Comparison of ENCODE assay signal across 10 cellular contexts in the genomic region with DNA sequence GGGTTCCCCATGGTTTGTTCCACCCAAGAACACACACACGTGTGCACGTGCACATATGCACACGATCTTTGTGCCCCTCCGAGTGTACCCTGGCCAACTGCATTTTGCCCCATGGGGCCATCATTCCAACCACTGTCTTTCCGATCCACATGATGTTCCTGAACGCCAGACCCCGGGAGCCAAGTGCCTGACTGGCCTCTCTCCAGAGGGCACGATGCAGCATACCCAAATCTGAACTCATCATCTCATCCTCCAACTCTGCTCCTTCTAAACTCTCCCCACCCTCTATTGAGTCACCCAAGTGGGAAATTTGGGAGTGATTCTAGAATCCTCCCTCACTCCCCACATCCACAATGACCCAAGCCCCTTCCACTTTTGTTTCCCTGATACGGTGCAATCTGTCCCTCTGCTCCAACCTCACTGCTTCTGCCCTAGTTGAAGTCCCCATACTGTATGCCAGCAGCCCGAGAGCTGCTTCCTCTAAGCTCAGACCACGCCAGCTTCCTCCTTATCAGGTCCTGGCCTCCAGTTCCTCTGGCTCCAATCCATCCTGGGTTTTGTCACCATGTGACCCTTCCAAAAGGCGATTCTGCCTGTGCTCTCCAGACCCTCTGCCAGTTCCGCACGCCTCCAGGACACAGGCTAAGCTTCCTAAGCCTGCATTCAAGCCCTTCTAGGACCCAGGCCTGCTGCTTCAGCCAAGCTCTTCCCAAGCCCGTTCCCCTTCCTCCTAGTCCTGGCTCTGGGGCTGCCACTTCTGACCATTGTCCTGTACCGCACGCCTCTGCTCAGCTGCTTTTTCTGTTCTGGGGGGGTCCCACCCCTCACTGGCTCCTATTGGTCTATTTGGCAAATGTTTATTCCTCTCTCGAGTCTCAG. TPM values are rescaled to one million over a fixed set of nuclear protein-coding genes. Genes with fewer than 3 reads are reported as not detected.
DNase-seq lines count a peak whose midpoint lies in the region; FAIRE-seq and TF ChIP-seq lines count a peak whose summit lies in the region.
"Had no signal": no experiment of that assay in that cellular context is flagged by ENCODE, and none has a peak within 500 bp of the region (broad histone marks: within the 10 kb centered on the region; RNA-seq: fewer than 3 reads in every experiment).

No MANE protein-coding gene starts in this region.

- peak overlapping the region; percentile 44 for H3K9ac ChIP-seq in Loucy (ENCODE audit: low read depth, low read length, poor library complexity, severe bottlenecking)
- H3K9ac ChIP-seq in endothelial cell of umbilical vein (replicated peaks; ENCODE audit: extremely low read depth, insufficient read depth, low read length): no peak overlapping the region
- H3K9ac ChIP-seq in neuronal stem cell (ENCODE audit: low read depth, low read length, poor library complexity): no peak overlapping the region

- H2BK5ac ChIP-seq in neuronal stem cell (ENCODE audit: low read length): peak overlapping the region; percentile 29

- H3K18ac ChIP-seq in neuronal stem cell (ENCODE audit: low read length): no peak overlapping the region

- peak overlapping the region; percentile 47 for H3K23ac ChIP-seq in neuronal stem cell (ENCODE audit: low read depth, low read length, poor library complexity)

- H3K79me1 ChIP-seq in neuronal stem cell (ENCODE audit: low read depth, low read length): peaks cover 1% of the 10 kb centered on the region

- H2BK15ac ChIP-seq in neuronal stem cell (ENCODE audit: low read length): no peak overlapping the region

- H3K27ac ChIP-seq in endothelial cell of umbilical vein (ENCODE audit: insufficient read depth, low read depth, low read length) (peak overlapping the region; percentile 30), neuronal stem cell (replicated peaks; ENCODE audit: low read length) (no peak overlapping the region)
- H3K27ac ChIP-seq: pancreas, VCaP had no signal

- H2BK120ac ChIP-seq in neuronal stem cell (ENCODE audit: low read depth, low read length): peak overlapping the region; percentile 9

- no peak overlapping the region for H2AK5ac ChIP-seq in neuronal stem cell (ENCODE audit: low read depth, low read length)

- dilution Hi-C loops in endothelial cell of umbilical vein (cut with MboI; ENCODE audit: extremely low pct_ligation_motif_present, low sequenced_read_pairs): no loop called here

- H2AFZ ChIP-seq in Loucy (ENCODE audit: low read length) (peak overlapping the region; percentile 51), endothelial cell of umbilical vein (ENCODE audit: low read depth, low read length) (peak overlapping the region; percentile 69), neuronal stem cell (ENCODE audit: low read length) (no peak overlapping the region)

- no CpG with 5 or more reads among the region's 18 CpGs for WGBS in neuronal stem cell (ENCODE audit: extremely low coverage in 2 of 2, insufficient read length in 2 of 2, insufficient replicate concordance in 1 of 2), 2 donors

- CTCF ChIA-PET in endothelial cell of umbilical vein (lab: Charles Lee): interaction anchor here (0.5 to 1.8 kb wide), 8 partner anchors 10 to 177 kb away, joined by 3 to 9 read pairs (median 3); partner anchors contain the start of genes ELMO3 and TMEM208

- H4K20me1 ChIP-seq in Loucy (ENCODE audit: insufficient read depth, low read length, poor library complexity, severe bottlenecking) (no peaks in the 10 kb centered on the region), endothelial cell of umbilical vein (replicated peaks; ENCODE audit: control insufficient read depth, extremely low read depth, insufficient read depth, low read length) (no peaks in the 10 kb centered on the region)

- no peak overlapping the region for H2BK12ac ChIP-seq in neuronal stem cell (ENCODE audit: low read length)

- H3K9me2 ChIP-seq in Loucy (replicated peaks; ENCODE audit: low read depth, low read length): no peaks in the 10 kb centered on the region

- POLR2A ChIA-PET in endothelial cell of umbilical vein (lab: Charles Lee): interaction anchor here (0.8 to 1.8 kb wide), 3 partner anchors 10 to 30 kb away, joined by 3 to 8 read pairs (median 6); partner anchors contain the start of genes FHOD1 and TMEM208

- peak overlapping the region; percentile 25 for H3K4me2 ChIP-seq in Loucy (ENCODE audit: low read depth, low read length, poor library complexity, severe bottlenecking)
- H3K4me2 ChIP-seq in endothelial cell of umbilical vein (ENCODE audit: insufficient read depth, low read length): peak overlapping the region; percentile 1
- H3K4me2 ChIP-seq in neuronal stem cell (ENCODE audit: insufficient read depth, low read length, poor library complexity, severe bottlenecking): no peak overlapping the region

- no peak overlapping the region for H4K8ac ChIP-seq in neuronal stem cell (ENCODE audit: low read depth, low read length)

- no peak overlapping the region for H3K4me3 ChIP-seq in Loucy (ENCODE audit: low read length, poor library complexity, severe bottlenecking)
- no peak overlapping the region for H3K4me3 ChIP-seq in endothelial cell of umbilical vein (replicated peaks in 1 of 3; ENCODE audit: insufficient read depth in 1 of 3, low read depth in 1 of 3, low read length in 3 of 3)
- no peak overlapping the region for H3K4me3 ChIP-seq in neuronal stem cell (ENCODE audit: low read length in 2 of 2)
- H3K4me3 ChIP-seq: pancreas had no signal

- no TSS peak for BruUV-seq in endothelial cell of umbilical vein (replicated peaks; lab: Mats Ljungman, UMichigan)

- H3K4ac ChIP-seq in neuronal stem cell (ENCODE audit: low read length): no peak overlapping the region

- H3K9me3 ChIP-seq in Loucy (ENCODE audit: insufficient read depth, low read depth, low read length): no peaks in the 10 kb centered on the region
- no peaks in the 10 kb centered on the region for H3K9me3 ChIP-seq in endothelial cell of umbilical vein (replicated peaks; ENCODE audit: control insufficient read depth, insufficient read depth, low read length)
- no peaks in the 10 kb centered on the region for H3K9me3 ChIP-seq in neuronal stem cell (replicated peaks in 1 of 2; ENCODE audit: control insufficient read depth in 2 of 2, insufficient read depth in 1 of 2, low read depth in 1 of 2, low read length in 2 of 2)
- H3K9me3 ChIP-seq: pancreas had no signal

- no peak overlapping the region for H3K14ac ChIP-seq in neuronal stem cell (ENCODE audit: low read length)

- DNase-seq in endothelial cell of umbilical vein (ENCODE audit: low read depth, low spot score) (peak; percentile 66), neuronal stem cell (ENCODE audit: low spot score) (no peak), activated gamma-delta T cell (lab: John Stamatoyannopoulos, UW) (no peak)
- DNase-seq in activated CD4-positive, alpha-beta T cell treated with anti-CD3 and anti-CD28 coated beads for 4 hours: no peak
- no peak for DNase-seq in activated CD4-positive, CD25-positive, alpha-beta regulatory T cell treated with anti-CD3 and anti-CD28 coated beads, Interleukin-2, amount 50 U/mL, for 72 hours
- DNase-seq: activated effector memory CD4-positive, alpha-beta T cell treated with anti-CD3 and anti-CD28 coated beads, Interleukin-2, amount 50 U/mL, for 16 hours; NCI-H1048 had no signal

- TF ChIP-seq CTCF in Loucy (conservative IDR thresholded peaks at IDR 0.05; ENCODE audit: low read length) (no peak), endothelial cell of umbilical vein (IDR thresholded peaks at IDR 0.05; ENCODE audit: extremely low read depth in 1 of 2, insufficient read depth in 1 of 2, low read depth in 1 of 2, low read length in 2 of 2) (no peak)

- H3K9me1 ChIP-seq in endothelial cell of umbilical vein (replicated peaks; ENCODE audit: control insufficient read depth, extremely low read depth, insufficient read depth, low read length): no peaks in the 10 kb centered on the region

- peak; percentile 93 for FAIRE-seq in endothelial cell of umbilical vein (lab: Jason Lieb, UNC)
- FAIRE-seq: pancreas had no signal

- no peak overlapping the region for H4K91ac ChIP-seq in neuronal stem cell (ENCODE audit: low read depth, low read length, poor library complexity)

- H3K36me3 ChIP-seq in Loucy (ENCODE audit: insufficient read depth, low read length): no peaks in the 10 kb centered on the region
- no peaks in the 10 kb centered on the region for H3K36me3 ChIP-seq in endothelial cell of umbilical vein (ENCODE audit: control insufficient read depth in 2 of 2, extremely low read depth in 1 of 2, insufficient read depth in 2 of 2, low read length in 2 of 2)
- peaks cover 0 to 4% of the 10 kb centered on the region in 2 donors for H3K36me3 ChIP-seq in neuronal stem cell (replicated peaks in 1 of 2; ENCODE audit: control insufficient read depth in 2 of 2, insufficient read depth in 2 of 2, low read length in 2 of 2)
- H3K36me3 ChIP-seq: pancreas had no signal

- no peaks in the 10 kb centered on the region for H3K79me2 ChIP-seq in Loucy (ENCODE audit: insufficient read depth, low read length)
- no peaks in the 10 kb centered on the region for H3K79me2 ChIP-seq in endothelial cell of umbilical vein (ENCODE audit: control insufficient read depth, insufficient read depth, low read length)

- H3K27me3 ChIP-seq in Loucy (ENCODE audit: insufficient read depth, low read length, poor library complexity, severe bottlenecking): no peaks in the 10 kb centered on the region
- H3K27me3 ChIP-seq in endothelial cell of umbilical vein (ENCODE audit: control insufficient read depth in 2 of 2, insufficient read depth in 2 of 2, low read length in 2 of 2): no peaks in the 10 kb centered on the region
- H3K27me3 ChIP-seq in neuronal stem cell (ENCODE audit: control insufficient read depth in 3 of 3, insufficient read depth in 3 of 3, low read depth in 1 of 3, low read length in 3 of 3): peaks cover 0 to 2% (median 0%) of the 10 kb centered on the region in 3 experiments
- H3K27me3 ChIP-seq: pancreas had no signal

- intact Hi-C loops in endothelial cell of umbilical vein (cut with micrococcal nuclease): loop anchor here (1.0 to 2.0 kb wide), 2 partner anchors 10 to 18 kb away; partner anchors contain the start of genes ELMO3 and TMEM208

- no peaks in the 10 kb centered on the region for H3F3A ChIP-seq in Loucy (ENCODE audit: low read depth)

- TF ChIP-seq POLR2A in endothelial cell of umbilical vein (IDR thresholded peaks at IDR 0.05; ENCODE audit: low read depth, low read length): peak; percentile 26

- H3K4me1 ChIP-seq in Loucy (ENCODE audit: insufficient read depth, low read length, poor library complexity, severe bottlenecking) (peaks cover 19% of the 10 kb centered on the region), endothelial cell of umbilical vein (ENCODE audit: control insufficient read depth, extremely low read depth, insufficient read depth, low read length) (peaks cover 22% of the 10 kb centered on the region), neuronal stem cell (ENCODE audit: control insufficient read depth in 2 of 2, insufficient read depth in 1 of 2, low read depth in 1 of 2, low read length in 2 of 2) (no peaks in the 10 kb centered on the region)

RNA-seq across cellular contexts. Expression of gene TMEM208, which starts 10.1 kb away (rescaled TPM):
- total RNA-seq in endothelial cell of umbilical vein: 35.3 and 36.3 TPM in 2 replicates
- polyA plus RNA-seq in endothelial cell of umbilical vein: 94.0 and 98.4 TPM in 2 replicates
- polyA plus RNA-seq in endothelial cell of umbilical vein (2011; cell fraction: cytosol; rRNA removed): 53.5 and 55.9 TPM in 2 replicates
- polyA plus RNA-seq in endothelial cell of umbilical vein (2011; cell fraction: nucleus; rRNA removed): 44.4 and 48.8 TPM in 2 replicates
- 34.1 and 34.9 TPM in 2 replicates for polyA plus RNA-seq in endothelial cell of umbilical vein (2012)
- polyA minus RNA-seq in endothelial cell of umbilical vein: 57.2 and 62.0 TPM in 2 replicates
- 29.2 TPM for polyA minus RNA-seq in endothelial cell of umbilical vein (2011; cell fraction: cytosol; rRNA and poly(A)+ RNA removed)
- polyA minus RNA-seq in endothelial cell of umbilical vein (2011; cell fraction: nucleus; rRNA and poly(A)+ RNA removed): 24.9 and 27.2 TPM in 2 replicates
- 22.6 TPM for polyA plus RNA-seq in neuronal stem cell (2013, experiment 1 of 2)
- 21.1 TPM for polyA plus RNA-seq in neuronal stem cell (2013, experiment 2 of 2)

RNA-seq across cellular contexts. Expression of gene ELMO3, which starts 17.9 kb away (rescaled TPM):
- 4.3 and 5.7 TPM in 2 replicates for total RNA-seq in endothelial cell of umbilical vein
- polyA plus RNA-seq in endothelial cell of umbilical vein: 3.9 and 4.1 TPM in 2 replicates
- polyA plus RNA-seq in endothelial cell of umbilical vein (2011; cell fraction: cytosol; rRNA removed): 1.2 and 1.8 TPM in 2 replicates
- polyA plus RNA-seq in endothelial cell of umbilical vein (2011; cell fraction: nucleus; rRNA removed): 17.7 and 18.0 TPM in 2 replicates
- 1.7 and 2.5 TPM in 2 replicates for polyA plus RNA-seq in endothelial cell of umbilical vein (2012)
- polyA minus RNA-seq in endothelial cell of umbilical vein: 0.74 and 0.87 TPM in 2 replicates
- 2.8 TPM for polyA minus RNA-seq in endothelial cell of umbilical vein (2011; cell fraction: cytosol; rRNA and poly(A)+ RNA removed)
- 1.9 and 4.0 TPM in 2 replicates for polyA minus RNA-seq in endothelial cell of umbilical vein (2011; cell fraction: nucleus; rRNA and poly(A)+ RNA removed)
- 0.79 TPM for polyA plus RNA-seq in neuronal stem cell (2013, experiment 1 of 2)
- 0.65 TPM for polyA plus RNA-seq in neuronal stem cell (2013, experiment 2 of 2)

RNA-seq across cellular contexts. Expression of gene E2F4, which starts 24.9 kb away (rescaled TPM):
- total RNA-seq in endothelial cell of umbilical vein: 110 and 112 TPM in 2 replicates
- 168 and 199 TPM in 2 replicates for polyA plus RNA-seq in endothelial cell of umbilical vein
- polyA plus RNA-seq in endothelial cell of umbilical vein (2011; cell fraction: cytosol; rRNA removed): 124 and 132 TPM in 2 replicates
- polyA plus RNA-seq in endothelial cell of umbilical vein (2011; cell fraction: nucleus; rRNA removed): 358 and 365 TPM in 2 replicates
- polyA plus RNA-seq in endothelial cell of umbilical vein (2012): 79.3 and 84.3 TPM in 2 replicates
- polyA minus RNA-seq in endothelial cell of umbilical vein: 100 and 109 TPM in 2 replicates
- polyA minus RNA-seq in endothelial cell of umbilical vein (2011; cell fraction: cytosol; rRNA and poly(A)+ RNA removed): 54.8 TPM
- polyA minus RNA-seq in endothelial cell of umbilical vein (2011; cell fraction: nucleus; rRNA and poly(A)+ RNA removed): 62.3 and 65.0 TPM in 2 replicates
- polyA plus RNA-seq in neuronal stem cell (2013, experiment 1 of 2): 43.7 TPM
- polyA plus RNA-seq in neuronal stem cell (2013, experiment 2 of 2): 41.6 TPM

RNA-seq across cellular contexts. Expression of gene EXOC3L1, which starts 26.9 kb away (rescaled TPM):
- 10.8 and 19.4 TPM in 2 replicates for total RNA-seq in endothelial cell of umbilical vein
- polyA plus RNA-seq in endothelial cell of umbilical vein: 10.2 and 11.6 TPM in 2 replicates
- 6.5 and 7.2 TPM in 2 replicates for polyA plus RNA-seq in endothelial cell of umbilical vein (2011; cell fraction: cytosol; rRNA removed)
- polyA plus RNA-seq in endothelial cell of umbilical vein (2011; cell fraction: nucleus; rRNA removed): 26.7 and 32.2 TPM in 2 replicates
- polyA plus RNA-seq in endothelial cell of umbilical vein (2012): 0.78 and 1.2 TPM in 2 replicates
- 6.3 and 7.0 TPM in 2 replicates for polyA minus RNA-seq in endothelial cell of umbilical vein
- polyA minus RNA-seq in endothelial cell of umbilical vein (2011; cell fraction: cytosol; rRNA and poly(A)+ RNA removed): not detected
- 4.4 and 4.9 TPM in 2 replicates for polyA minus RNA-seq in endothelial cell of umbilical vein (2011; cell fraction: nucleus; rRNA and poly(A)+ RNA removed)
- polyA plus RNA-seq in neuronal stem cell (2013, experiment 1 of 2): not detected
- polyA plus RNA-seq in neuronal stem cell (2013, experiment 2 of 2): 0.03 TPM

RNA-seq across cellular contexts. Expression of gene FHOD1, which starts 30.4 kb away (rescaled TPM):
- 104 and 124 TPM in 2 replicates for total RNA-seq in endothelial cell of umbilical vein
- 63.6 and 78.6 TPM in 2 replicates for polyA plus RNA-seq in endothelial cell of umbilical vein
- 43.3 and 49.4 TPM in 2 replicates for polyA plus RNA-seq in endothelial cell of umbilical vein (2011; cell fraction: cytosol; rRNA removed)
- polyA plus RNA-seq in endothelial cell of umbilical vein (2011; cell fraction: nucleus; rRNA removed): 289 and 335 TPM in 2 replicates
- polyA plus RNA-seq in endothelial cell of umbilical vein (2012): 84.9 and 85.3 TPM in 2 replicates
- polyA minus RNA-seq in endothelial cell of umbilical vein: 44.3 and 55.7 TPM in 2 replicates
- polyA minus RNA-seq in endothelial cell of umbilical vein (2011; cell fraction: cytosol; rRNA and poly(A)+ RNA removed): 17.6 TPM
- polyA minus RNA-seq in endothelial cell of umbilical vein (2011; cell fraction: nucleus; rRNA and poly(A)+ RNA removed): 42.3 and 55.3 TPM in 2 replicates
- polyA plus RNA-seq in neuronal stem cell (2013, experiment 1 of 2): 15.0 TPM
- 14.0 TPM for polyA plus RNA-seq in neuronal stem cell (2013, experiment 2 of 2)
